Comparison of ENCODE assay signal across 1 cellular context in the genomic region with DNA sequence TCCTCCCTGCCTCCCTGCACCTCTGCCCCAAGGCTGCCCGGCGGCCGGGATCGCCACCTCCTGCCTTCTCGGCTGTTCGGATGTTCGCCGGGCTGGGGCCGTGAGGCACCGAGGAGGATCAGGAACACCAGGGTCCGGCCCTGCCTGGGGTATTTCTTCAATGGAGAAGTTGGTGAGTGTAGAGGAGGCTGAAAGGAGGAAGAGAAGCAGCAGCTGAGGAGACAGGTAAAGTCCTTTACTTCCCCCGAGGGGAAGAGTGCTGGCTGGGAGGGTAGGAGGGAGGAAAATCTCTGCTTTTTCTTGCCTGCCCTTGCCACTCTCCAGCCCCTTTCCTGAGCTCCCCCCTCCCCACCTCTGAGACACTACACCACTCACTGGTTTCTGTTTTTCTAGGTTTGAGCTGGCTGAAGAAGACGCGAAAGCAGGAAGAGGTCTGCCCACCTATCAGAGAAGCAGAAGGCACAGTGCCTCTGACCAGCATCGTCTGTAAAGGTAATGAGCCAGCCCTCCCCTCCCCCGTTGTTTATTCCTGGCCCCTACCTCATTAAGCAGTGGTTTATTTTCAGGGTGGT.
TF ChIP-seq lines count a peak whose summit lies in the region.

No MANE protein-coding gene starts in this region.

TF ChIP-seq in H1, 55 proteins besides CTCF, POLR2A, EP300 and RAD21 (continued from another document):
- TF ChIP-seq TBP (IDR thresholded peaks at IDR 0.05; ENCODE audit: low read depth, low read length) (0 out of 2 replicates have a peak, but pooled peaks have one; percentile 15), JUND (IDR thresholded peaks at IDR 0.05; ENCODE audit: low read length) (no peak), RBBP5 (IDR thresholded peaks at IDR 0.05; ENCODE audit: borderline replicate concordance, low read depth, low read length) (peak; percentile 50; the same call in 1 of the 2 replicates), MAFK (IDR thresholded peaks at IDR 0.05; ENCODE audit: low read depth, low read length) (no peak), PHF8 (conservative IDR thresholded peaks at IDR 0.05; ENCODE audit: low read depth, low read length) (0 out of 2 replicates have a peak, but pooled peaks have one; percentile 46), KDM4A (IDR thresholded peaks at IDR 0.05; ENCODE audit: low read depth, low read length, severe bottlenecking) (peak; percentile 27), CBX5 (IDR thresholded peaks at IDR 0.05; ENCODE audit: low read depth, low read length) (no peak)
